ENCODE assay signal across 8 cellular contexts in genomic region chr11:59556115-59556882, GRCh38. TPM values are rescaled to one million over a fixed set of nuclear protein-coding genes. Genes with fewer than 3 reads are reported as not detected.
DNase-seq lines count a peak whose midpoint lies in the region; ATAC-seq and TF ChIP-seq lines count a peak whose summit lies in the region.

No MANE protein-coding gene starts in this region.

- H3K27me3 ChIP-seq in CD8-positive, alpha-beta T cell (ENCODE audit: insufficient read depth, low read length) = no peaks in the 10 kb centered on the region
- no peaks in the 10 kb centered on the region for H3K27me3 ChIP-seq in stomach

- H3K9me3 Mint-ChIP-seq in CD8-positive, alpha-beta T cell = no peaks in the 10 kb centered on the region
- H3K9me3 Mint-ChIP-seq in natural killer cell treated with Interleukin-12 subunit alpha and Interleukin-12 subunit beta and Interleukin-15 and Interleukin-18, amount 100 ng/mL, for 72 hours = no peaks in the 10 kb centered on the region

- TF ChIP-seq POLR2A in stomach (IDR thresholded peaks at IDR 0.05) = no peak

- peak in 5 of 7 experiments; percentile 28 to 67 (median 51) for DNase-seq in CD8-positive, alpha-beta T cell
- DNase-seq in NOMO-1 treated with DMSO at 0.1 percent for 48 hours (lab: John Stamatoyannopoulos, UW; ENCODE audit: unreplicated experiment) (peak; percentile 41), stomach (no peak), GM19240 (ENCODE audit: insufficient read length, low spot score) (no peak)
- peak; percentile 56 for DNase-seq in activated CD8-positive, alpha-beta memory T cell treated with anti-CD3 and anti-CD28 coated beads, Interleukin-2, amount 50 U/mL, for 4 hours
- DNase-seq in natural killer cell treated with Interleukin-12 subunit alpha and Interleukin-12 subunit beta and Interleukin-15 and Interleukin-18, amount 100 ng/mL, for 72 hours (ENCODE audit: low spot score) = peak; percentile 68

- peaks cover 3% of the 10 kb centered on the region for H3K36me3 Mint-ChIP-seq in CD8-positive, alpha-beta T cell
- H3K36me3 Mint-ChIP-seq in natural killer cell treated with Interleukin-12 subunit alpha and Interleukin-12 subunit beta and Interleukin-15 and Interleukin-18, amount 100 ng/mL, for 72 hours = no peaks in the 10 kb centered on the region

- no peaks in the 10 kb centered on the region for H3K36me3 ChIP-seq in CD8-positive, alpha-beta T cell (ENCODE audit: insufficient read depth, low read length)
- H3K36me3 ChIP-seq in stomach = no peaks in the 10 kb centered on the region

- POLR2A ChIA-PET in CD8-positive, alpha-beta T cell (lab: Charles Lee) = interaction anchor here (0.8 to 2.0 kb wide), 3 partner anchors 10 to 113 kb away, joined by 3 to 9 read pairs (median 3); partner anchors contain the start of gene PATL1

- peak overlapping the region; percentile 32 for H3K27ac Mint-ChIP-seq in CD8-positive, alpha-beta T cell
- H3K27ac Mint-ChIP-seq in natural killer cell treated with Interleukin-12 subunit alpha and Interleukin-12 subunit beta and Interleukin-15 and Interleukin-18, amount 100 ng/mL, for 72 hours = peak overlapping the region; percentile 68 to 72

- intact Hi-C loops in CD8-positive, alpha-beta T cell (cut with DNase I, micrococcal nuclease) = loop anchor here (5.0 to 10.0 kb wide), 5 partner anchors 384 to 1891 kb away; partner anchors contain the start of genes FAM111A (in 2 of the 2), DTX4 (in 1 of the 2), LPXN (in 1 of the 2) and SELENOH (in 1 of the 2)
- intact Hi-C loops in stomach (cut with DNase I; ENCODE audit: low total_unique reads) = no loop called here

- no peak for TF ChIP-seq EP300 in stomach (IDR thresholded peaks at IDR 0.05)

- H3K27ac ChIP-seq in CD8-positive, alpha-beta T cell (ENCODE audit: low read depth, low read length) = no peak overlapping the region
- H3K27ac ChIP-seq in stomach = peak overlapping the region in 4 of 5 donors; percentile 49 to 78 (median 56)

- CTCF ChIA-PET in CD8-positive, alpha-beta T cell (lab: Charles Lee) = interaction anchor here (1.1 to 2.2 kb wide), 3 partner anchors 9 to 113 kb away, joined by 4 to 7 read pairs (median 7); partner anchors contain the start of gene PATL1

- ATAC-seq in CD8-positive, alpha-beta T cell = no peak
- peak; percentile 21 for ATAC-seq in HG02623 (IDR thresholded peaks at IDR 0.05; ENCODE audit: unreplicated experiment)
- ATAC-seq in esophagus mucosa = peak; percentile 17
- ATAC-seq in natural killer cell treated with Interleukin-12 subunit alpha and Interleukin-12 subunit beta and Interleukin-15 and Interleukin-18, amount 100 ng/mL, for 72 hours = peak; percentile 70 to 73

- WGBS in stomach, 5 donors = 12 to 19% (median 15%) methylated on average over 28 of the region's 28 CpGs

- H3K27me3 Mint-ChIP-seq in CD8-positive, alpha-beta T cell (ENCODE audit: low read depth) = no peaks in the 10 kb centered on the region
- peaks cover 7 to 8% of the 10 kb centered on the region in 2 donors for H3K27me3 Mint-ChIP-seq in natural killer cell treated with Interleukin-12 subunit alpha and Interleukin-12 subunit beta and Interleukin-15 and Interleukin-18, amount 100 ng/mL, for 72 hours

- H3K4me1 ChIP-seq in CD8-positive, alpha-beta T cell (ENCODE audit: insufficient read depth, low read length) = peaks cover 31% of the 10 kb centered on the region
- peaks cover 6 to 40% (median 24%) of the 10 kb centered on the region in 4 donors for H3K4me1 ChIP-seq in stomach

- peaks cover 42% of the 10 kb centered on the region for H3K4me1 Mint-ChIP-seq in CD8-positive, alpha-beta T cell (ENCODE audit: low read depth)
- peaks cover 39 to 46% of the 10 kb centered on the region in 2 donors for H3K4me1 Mint-ChIP-seq in natural killer cell treated with Interleukin-12 subunit alpha and Interleukin-12 subunit beta and Interleukin-15 and Interleukin-18, amount 100 ng/mL, for 72 hours (ENCODE audit: low read depth in 2 of 2)

- H3K4me3 Mint-ChIP-seq in CD8-positive, alpha-beta T cell = peak overlapping the region; percentile 77
- H3K4me3 Mint-ChIP-seq in natural killer cell treated with Interleukin-12 subunit alpha and Interleukin-12 subunit beta and Interleukin-15 and Interleukin-18, amount 100 ng/mL, for 72 hours = peak overlapping the region; percentile 90

- no peaks in the 10 kb centered on the region for H3K9me3 ChIP-seq in CD8-positive, alpha-beta T cell (ENCODE audit: low read length)
- no peaks in the 10 kb centered on the region for H3K9me3 ChIP-seq in stomach

- no peak for TF ChIP-seq CTCF in CD8-positive, alpha-beta T cell (IDR thresholded peaks at IDR 0.05)
- TF ChIP-seq CTCF in stomach (IDR thresholded peaks at IDR 0.05) = no peak

- peak overlapping the region; percentile 19 for H3K4me3 ChIP-seq in CD8-positive, alpha-beta T cell (ENCODE audit: low read depth, low read length)
- peak overlapping the region; percentile 31 to 38 (median 33) for H3K4me3 ChIP-seq in stomach

RNA-seq across cellular contexts. Expression of gene OR4D9, which starts 45.0 kb away (rescaled TPM):
- total RNA-seq in CD8-positive, alpha-beta T cell = not detected
- total RNA-seq in esophagus mucosa (not detected), stomach (under 1 TPM in 1 of 5 donors, not detected in 4; under 0.01 TPM)
- not detected for total RNA-seq in natural killer cell treated with Interleukin-12 subunit alpha and Interleukin-12 subunit beta and Interleukin-15 and Interleukin-18, amount 100 ng/mL, for 72 hours
- polyA plus RNA-seq in stomach = not detected

RNA-seq across cellular contexts. Expression of gene OR4D11, which starts 52.9 kb away (rescaled TPM):
- total RNA-seq in CD8-positive, alpha-beta T cell = not detected
- total RNA-seq in esophagus mucosa (not detected), stomach (not detected)
- total RNA-seq in natural killer cell treated with Interleukin-12 subunit alpha and Interleukin-12 subunit beta and Interleukin-15 and Interleukin-18, amount 100 ng/mL, for 72 hours = not detected
- not detected for polyA plus RNA-seq in stomach

RNA-seq across cellular contexts. Expression of gene OSBP, which starts 59.3 kb away (rescaled TPM):
- total RNA-seq in CD8-positive, alpha-beta T cell = 10 to 100 TPM; 66.0 to 66.3 TPM
- total RNA-seq in esophagus mucosa (24.0 TPM), stomach (10 to 100 TPM; 27.2 to 67.9 (median 33.3) TPM)
- total RNA-seq in natural killer cell treated with Interleukin-12 subunit alpha and Interleukin-12 subunit beta and Interleukin-15 and Interleukin-18, amount 100 ng/mL, for 72 hours = 10 to 100 TPM; 40.5 to 45.2 TPM
- 10 to 100 TPM; 10.8 to 15.1 (median 14.2) TPM for polyA plus RNA-seq in stomach

Comparison
In these comparisons a context has a peak if more than half of its experiments do, and no peak if none do; other contexts are left out.
1. DNase-seq: peak in CD8-positive, alpha-beta T cell (5 of 7), NOMO-1 treated with DMSO at 0.1 percent for 48 hours (single experiment), activated CD8-positive, alpha-beta memory T cell treated with anti-CD3 and anti-CD28 coated beads, Interleukin-2, amount 50 U/mL, for 4 hours (single experiment) and natural killer cell treated with Interleukin-12 subunit alpha and Interleukin-12 subunit beta and Interleukin-15 and Interleukin-18, amount 100 ng/mL, for 72 hours (single experiment); none in stomach (single experiment) and GM19240 (single experiment).